In genomic region chr11:111702623-111703022, GRCh38 we compare ENCODE assay signal across 24 cellular contexts.
DNase-seq lines count a peak whose midpoint lies in the region; ATAC-seq and TF ChIP-seq lines count a peak whose summit lies in the region.
"Had no signal": no experiment of that assay in that cellular context is flagged by ENCODE, and none has a peak within 500 bp of the region (broad histone marks: within the 10 kb centered on the region; RNA-seq: fewer than 3 reads in every experiment).

No MANE protein-coding gene starts in this region.

- in situ Hi-C loops in gastrocnemius medialis (cut with MboI; ENCODE audit: low sequenced_read_pairs in 4 of 4) = no loop called here

- no peak overlapping the region for H3K4me3 ChIP-seq in SJCRH30
- no peak overlapping the region for H3K4me3 ChIP-seq in gastrocnemius medialis
- H3K4me3 ChIP-seq: BLaER1 had no signal

- peaks cover 43% of the 10 kb centered on the region for H3K4me1 Mint-ChIP-seq in mesothelial cell of epicardium
- H3K4me1 Mint-ChIP-seq: CD14-positive monocyte had no signal

- peak overlapping the region; percentile 83 for H3K27ac Mint-ChIP-seq in mesothelial cell of epicardium
- H3K27ac Mint-ChIP-seq: CD14-positive monocyte had no signal

- H3K4me1 ChIP-seq in SJCRH30 (peaks cover 24% of the 10 kb centered on the region), gastrocnemius medialis (peaks cover 30 to 44% of the 10 kb centered on the region in 2 donors)
- H3K4me1 ChIP-seq: BE2C had no signal

- H3K36me3 Mint-ChIP-seq in mesothelial cell of epicardium = peaks cover 14% of the 10 kb centered on the region

- H3K4me3 Mint-ChIP-seq in mesothelial cell of epicardium = no peak overlapping the region
- H3K4me3 Mint-ChIP-seq: CD14-positive monocyte; CD4-positive, alpha-beta memory T cell; CD4-positive, CD25-positive, alpha-beta regulatory T cell; CD8-positive, alpha-beta memory T cell had no signal

- H3K36me3 ChIP-seq in SJCRH30 = peaks cover 3% of the 10 kb centered on the region; the same call in 1 of the 2 replicates
- peaks cover 0 to 32% of the 10 kb centered on the region in 2 donors for H3K36me3 ChIP-seq in gastrocnemius medialis
- H3K36me3 ChIP-seq: BE2C had no signal

- no peak for TF ChIP-seq CTCF in mesothelial cell of epicardium (IDR thresholded peaks at IDR 0.05; ENCODE audit: unreplicated experiment)
- TF ChIP-seq CTCF in gastrocnemius medialis (IDR thresholded peaks at IDR 0.05 in 4 of 5, conservative IDR thresholded peaks at IDR 0.05 in 1 of 5) = no peak

- no peaks in the 10 kb centered on the region for H3K9me3 Mint-ChIP-seq in mesothelial cell of epicardium
- H3K9me3 Mint-ChIP-seq: CD14-positive monocyte; CD4-positive, CD25-positive, alpha-beta regulatory T cell; CD8-positive, alpha-beta memory T cell had no signal

- DNase-seq in SJCRH30 (no peak), mesothelial cell of epicardium (ENCODE audit: low spot score in 2 of 2, unreplicated experiment in 2 of 2) (no peak), gastrocnemius medialis (no peak), left lobe of liver (ENCODE audit: low spot score) (no peak), NCI-H1092 (lab: John Stamatoyannopoulos, UW) (no peak)
- no peak for DNase-seq in activated CD4-positive, alpha-beta T cell treated with anti-CD3 and anti-CD28 coated beads for 4 hours
- DNase-seq: 8988T; ACHN; BE2C; C1 segment of cervical spinal cord; CD4-positive, alpha-beta memory T cell; CD4-positive, CD25-positive, alpha-beta regulatory T cell; CD8-positive, alpha-beta memory T cell; COR-L47; DMS 273 treated with DMSO at 0.1 percent for 48 hours; DMS153; DMS53; DMS79; DND-41; EL; GF-D8 had no signal

- no peaks in the 10 kb centered on the region for H3K27me3 ChIP-seq in SJCRH30
- no peaks in the 10 kb centered on the region for H3K27me3 ChIP-seq in gastrocnemius medialis
- H3K27me3 ChIP-seq: BE2C, BLaER1 had no signal

- H3K27ac ChIP-seq in SJCRH30 (peak overlapping the region; percentile 49), gastrocnemius medialis (peak overlapping the region in 3 of 4 donors; percentile 24 to 50 (median 33))
- H3K27ac ChIP-seq: BLaER1 had no signal

- no peaks in the 10 kb centered on the region for H3K27me3 Mint-ChIP-seq in mesothelial cell of epicardium (ENCODE audit: low read depth)
- H3K27me3 Mint-ChIP-seq: CD4-positive, alpha-beta memory T cell; CD4-positive, CD25-positive, alpha-beta regulatory T cell; CD8-positive, alpha-beta memory T cell had no signal

- no peak for ATAC-seq in gastrocnemius medialis
- ATAC-seq in left lobe of liver = no peak
- ATAC-seq in HG03432 (IDR thresholded peaks at IDR 0.05; ENCODE audit: unreplicated experiment) = no peak

- intact Hi-C loops in gastrocnemius medialis (cut with DNase I; ENCODE audit: low total_unique reads) = no loop called here

- TF ChIP-seq POLR2A in gastrocnemius medialis (IDR thresholded peaks at IDR 0.05) = no peak

- H3K9me3 ChIP-seq in SJCRH30 (replicated peaks) (no peaks in the 10 kb centered on the region), gastrocnemius medialis (no peaks in the 10 kb centered on the region)
- H3K9me3 ChIP-seq: BE2C, BLaER1 had no signal
